Comparison of ENCODE assay signal across 7 cellular contexts in the genomic region with DNA sequence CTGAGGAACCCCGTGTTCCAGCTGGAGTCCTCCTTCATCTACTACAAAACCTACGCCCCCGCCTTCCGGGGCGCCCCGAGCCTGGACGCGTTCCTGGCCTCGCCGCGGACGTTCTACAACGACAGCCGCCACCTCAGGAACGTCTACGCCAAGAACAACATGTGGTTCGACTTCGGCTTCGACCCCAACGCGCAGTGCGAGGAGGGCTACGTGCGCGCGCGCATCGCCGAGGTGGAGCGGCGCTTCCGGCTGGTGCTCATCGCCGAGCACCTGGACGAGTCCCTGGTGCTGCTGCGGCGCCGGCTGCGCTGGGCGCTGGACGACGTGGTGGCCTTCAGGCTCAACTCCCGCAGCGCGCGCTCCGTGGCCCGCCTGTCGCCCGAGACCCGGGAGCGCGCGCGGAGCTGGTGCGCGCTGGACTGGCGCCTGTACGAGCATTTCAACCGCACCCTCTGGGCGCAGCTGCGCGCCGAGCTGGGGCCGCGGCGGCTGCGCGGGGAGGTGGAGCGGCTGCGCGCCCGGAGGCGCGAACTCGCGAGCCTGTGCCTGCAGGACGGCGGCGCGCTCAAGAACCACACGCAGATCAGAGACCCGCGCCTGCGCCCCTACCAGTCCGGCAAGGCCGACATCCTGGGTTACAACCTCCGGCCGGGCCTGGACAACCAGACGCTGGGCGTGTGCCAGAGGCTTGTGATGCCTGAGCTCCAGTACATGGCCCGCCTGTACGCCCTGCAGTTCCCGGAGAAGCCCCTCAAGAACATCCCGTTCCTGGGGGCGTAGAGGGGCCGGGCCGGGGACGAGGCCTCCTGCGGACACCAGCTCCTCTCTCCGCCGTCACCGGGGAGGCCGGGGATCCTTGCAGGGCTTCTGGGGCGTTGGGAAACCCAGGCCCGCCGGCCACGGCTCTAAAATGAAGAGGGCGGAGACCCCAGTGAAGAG. TPM values are rescaled to one million over a fixed set of nuclear protein-coding genes. Genes with fewer than 3 reads are reported as not detected.
DNase-seq lines count a peak whose midpoint lies in the region; ATAC-seq and TF ChIP-seq lines count a peak whose summit lies in the region.

No MANE protein-coding gene starts in this region.

- TF ChIP-seq CTCF in GM13976 (IDR thresholded peaks at IDR 0.05; ENCODE audit: borderline replicate concordance, control extremely low read depth, extremely low read depth, insufficient read depth, missing control alignments) (no peak), esophagus squamous epithelium (IDR thresholded peaks at IDR 0.05) (no peak), upper lobe of right lung (IDR thresholded peaks at IDR 0.05) (no peak)

- no peaks in the 10 kb centered on the region for H3K36me3 ChIP-seq in esophagus squamous epithelium
- H3K36me3 ChIP-seq in upper lobe of right lung = no peaks in the 10 kb centered on the region

- peak; percentile 60 to 68 for ATAC-seq in naive B cell (ENCODE audit: low read depth in 2 of 2)
- ATAC-seq in upper lobe of right lung = peak; percentile 24
- ATAC-seq in HG03378 (IDR thresholded peaks at IDR 0.05; ENCODE audit: unreplicated experiment) = no peak

- DNase-seq in GM13976 (ENCODE audit: low spot score) (peak; percentile 77), Kasumi-1 (lab: John Stamatoyannopoulos, UW) (peak; percentile 0 to 8), esophagus squamous epithelium (lab: John Stamatoyannopoulos, UW) (no peak), naive B cell (peak; percentile 25), upper lobe of right lung (peak; percentile 67)
- peak; percentile 20 to 45 (median 32) for DNase-seq in activated CD8-positive, alpha-beta memory T cell treated with anti-CD3 and anti-CD28 coated beads for 48 hours (ENCODE audit: low read depth in 2 of 3, low spot score in 2 of 3)

- H3K4me3 ChIP-seq in esophagus squamous epithelium (peak overlapping the region; percentile 37 to 71 (median 47)), upper lobe of right lung (peak overlapping the region; percentile 41)

- H3K27ac ChIP-seq in esophagus squamous epithelium (no peak overlapping the region), upper lobe of right lung (no peak overlapping the region)

- H3K27me3 ChIP-seq in esophagus squamous epithelium = peaks cover 6 to 42% (median 8%) of the 10 kb centered on the region in 4 donors
- peaks cover 25% of the 10 kb centered on the region for H3K27me3 ChIP-seq in upper lobe of right lung

- peaks cover 6 to 28% (median 8%) of the 10 kb centered on the region in 3 donors for H3K27me3 Mint-ChIP-seq in naive B cell

- in situ Hi-C loops in GM13976 (cut with MboI; ENCODE audit: low sequenced_read_pairs, unreplicated experiment) = no loop called here

- H3K4me1 ChIP-seq in esophagus squamous epithelium (peaks cover 16 to 23% (median 20%) of the 10 kb centered on the region in 3 donors), upper lobe of right lung (peaks cover 6% of the 10 kb centered on the region)

- peak overlapping the region in 1 of 6 donors; percentile 84 for H3K27ac Mint-ChIP-seq in naive B cell

- H3K9me3 ChIP-seq in esophagus squamous epithelium = no peaks in the 10 kb centered on the region
- H3K9me3 ChIP-seq in upper lobe of right lung = no peaks in the 10 kb centered on the region

- 0 to 1% methylated on average over 5 to 14 of the region's 109 CpGs for WGBS in esophagus squamous epithelium, 2 donors

- peak overlapping the region; percentile 1 to 87 (median 66) for H3K4me3 Mint-ChIP-seq in naive B cell

- no peaks in the 10 kb centered on the region for H3K9me3 Mint-ChIP-seq in naive B cell

- H3K36me3 Mint-ChIP-seq in naive B cell = no peaks in the 10 kb centered on the region

- TF ChIP-seq POLR2A in esophagus squamous epithelium (IDR thresholded peaks at IDR 0.05) = no peak

- intact Hi-C loops in esophagus squamous epithelium (cut with DNase I) (no loop called here), upper lobe of right lung (cut with DNase I) (no loop called here)

- H3K4me1 Mint-ChIP-seq in naive B cell = peaks cover 4 to 10% (median 4%) of the 10 kb centered on the region in 3 donors

RNA-seq across cellular contexts. Expression of gene NEU4, which starts 5.3 kb away (rescaled TPM):
- total RNA-seq in esophagus squamous epithelium = not detected
- 1 to 10 TPM in 1 of 6 donors, under 1 TPM in 1, not detected in 4; 0.55 to 1.7 TPM for polyA plus RNA-seq in naive B cell (ENCODE audit: low read depth in 6 of 6)
- 0.23 TPM for total RNA-seq in upper lobe of right lung

RNA-seq across cellular contexts. Expression of gene GAL3ST2, which starts 27.0 kb away (rescaled TPM):
- total RNA-seq in esophagus squamous epithelium (under 1 TPM in 1 of 4 donors, not detected in 3; 0.38 TPM), upper lobe of right lung (not detected)
- polyA plus RNA-seq in naive B cell (ENCODE audit: low read depth in 6 of 6) = not detected

RNA-seq across cellular contexts. Expression of gene PDCD1, which starts 55.0 kb away (rescaled TPM):
- 1 to 10 TPM; 1.2 to 2.5 (median 1.5) TPM for total RNA-seq in esophagus squamous epithelium
- polyA plus RNA-seq in naive B cell (ENCODE audit: low read depth in 6 of 6) = not detected
- 1.8 TPM for total RNA-seq in upper lobe of right lung
